ENCODE assay signal across 8 cellular contexts in genomic region chr9:101486693-101487442, GRCh38. TPM values are rescaled to one million over a fixed set of nuclear protein-coding genes. Genes with fewer than 3 reads are reported as not detected.
A peak's percentile ranks its signal among the peaks of the same experiment; 100 is the strongest.
DNase-seq lines count a peak whose midpoint lies in the region; ATAC-seq, FAIRE-seq and TF ChIP-seq lines count a peak whose summit lies in the region.

No MANE protein-coding gene starts in this region.

- H3K36me3 ChIP-seq in adrenal gland (replicated peaks in 1 of 2) (no peaks in the 10 kb centered on the region), heart left ventricle (no peaks in the 10 kb centered on the region), ovary (no peaks in the 10 kb centered on the region)

- H3K27ac ChIP-seq in adrenal gland (peak overlapping the region; percentile 4 to 91 (median 87)), heart left ventricle (peak overlapping the region; percentile 76 to 97 (median 90)), ovary (peak overlapping the region; percentile 94 to 97)

- intact Hi-C loops in adrenal gland (cut with DNase I) (no loop called here), heart left ventricle (cut with DNase I) (loop anchor here in 1 of 10 donors (5.0 kb wide), 1 partner anchor 40 kb away; no protein-coding TSS in a partner anchor), ovary (cut with DNase I) (no loop called here)

- H3K4me3 ChIP-seq in adrenal gland (peak overlapping the region; percentile 49 to 74 (median 60)), heart left ventricle (peak overlapping the region; percentile 53 to 84 (median 72)), ovary (peak overlapping the region; percentile 72)

- no peaks in the 10 kb centered on the region for H3K27me3 ChIP-seq in adrenal gland
- H3K27me3 ChIP-seq in heart left ventricle: peaks cover 0 to 26% (median 0%) of the 10 kb centered on the region in 9 donors
- no peaks in the 10 kb centered on the region for H3K27me3 ChIP-seq in ovary

- TF ChIP-seq EP300 in ovary (IDR thresholded peaks at IDR 0.05): no peak

- 0 to 1% (median 1%) methylated on average over 8 to 53 of the region's 53 CpGs for WGBS in adrenal gland, 4 donors
- WGBS in heart left ventricle, 4 donors: 0 to 1% (median 1%) methylated on average over 27 to 53 of the region's 53 CpGs
- 0 to 1% (median 1%) methylated on average over 53 of the region's 53 CpGs for WGBS in ovary, 3 donors

- FAIRE-seq in GM12892 (lab: Jason Lieb, UNC): no peak

- TF ChIP-seq POLR2A in adrenal gland (IDR thresholded peaks at IDR 0.05) (peak in 1 of 2 donors; percentile 59), heart left ventricle (IDR thresholded peaks at IDR 0.05) (no peak), ovary (IDR thresholded peaks at IDR 0.05) (peak; percentile 79), GM12892 (IDR thresholded peaks at IDR 0.05; ENCODE audit: low read depth, low read length) (no peak)

- DNase-seq in G401 (ENCODE audit: low spot score) (peak; percentile 92), NCI-H2107 (lab: John Stamatoyannopoulos, UW) (peak; percentile 69), adrenal gland (peak; percentile 55 to 76 (median 63)), heart left ventricle (peak; percentile 45 to 71 (median 56)), ovary (peak; percentile 83 to 86 (median 84)), NCI-H187 (lab: John Stamatoyannopoulos, UW) (no peak), GM12892 (ENCODE audit: insufficient read length) (no peak), GDM1 (lab: John Stamatoyannopoulos, UW) (no peak)

- H3K9me3 ChIP-seq in adrenal gland (replicated peaks in 1 of 3) (peaks cover 0 to 3% (median 0%) of the 10 kb centered on the region in 3 donors), heart left ventricle (peaks cover 0 to 2% (median 0%) of the 10 kb centered on the region in 12 donors), ovary (no peaks in the 10 kb centered on the region)

- H3K4me1 ChIP-seq in adrenal gland (replicated peaks in 1 of 2): peaks cover 7 to 26% of the 10 kb centered on the region in 2 donors
- H3K4me1 ChIP-seq in heart left ventricle: peaks cover 0 to 40% (median 8%) of the 10 kb centered on the region in 12 donors
- H3K4me1 ChIP-seq in ovary (ENCODE audit: insufficient read depth): no peaks in the 10 kb centered on the region

- ATAC-seq in heart left ventricle: peak; percentile 54 to 87 (median 86)

- TF ChIP-seq CTCF in adrenal gland (IDR thresholded peaks at IDR 0.05): no peak
- peak in 6 of 12 donors; percentile 22 to 39 (median 28) for TF ChIP-seq CTCF in heart left ventricle (IDR thresholded peaks at IDR 0.05)
- peak; percentile 14 to 43 (median 34) for TF ChIP-seq CTCF in ovary (IDR thresholded peaks at IDR 0.05)

- in situ Hi-C loops in G401 (cut with HindIII; ENCODE audit: low sequenced_read_pairs): no loop called here

RNA-seq across cellular contexts. Expression of gene RNF20, which starts 46.8 kb away (rescaled TPM):
- 13.5 and 21.4 TPM in 2 replicates for total RNA-seq in G401 (2014; rRNA removed; shearing (Covaris generic))
- 10 to 100 TPM; 19.8 to 46.8 (median 27.8) TPM for total RNA-seq in adrenal gland
- 10 to 100 TPM; 13.5 to 43.3 (median 17.7) TPM for polyA plus RNA-seq in adrenal gland
- 10 to 100 TPM; 23.0 to 63.7 (median 50.6) TPM for total RNA-seq in heart left ventricle
- polyA plus RNA-seq in heart left ventricle: 10 to 100 TPM; 14.1 to 22.6 TPM
- total RNA-seq in ovary: 10 to 100 TPM; 12.8 to 39.1 (median 33.6) TPM
- polyA plus RNA-seq in ovary: 10 to 100 TPM; 16.3 to 45.8 TPM
- 22.8 TPM for polyA plus RNA-seq in GM12892 (2012; ENCODE audit: missing spikeins)

RNA-seq across cellular contexts. Expression of gene ALDOB, which starts 51.3 kb away (rescaled TPM):
- total RNA-seq in G401 (2014; rRNA removed; shearing (Covaris generic)): not detected in 2 replicates
- total RNA-seq in adrenal gland (1 to 10 TPM in 6 of 8 donors, under 1 TPM in 2; 0.74 to 4.8 (median 2.0) TPM), heart left ventricle (1 to 10 TPM in 1 of 9 donors, under 1 TPM in 5, not detected in 3; 0.36 to 1.8 (median 0.52) TPM), ovary (10 to 100 TPM in 1 of 7 donors, 1 to 10 TPM in 2, under 1 TPM in 2, not detected in 2; 0.37 to 14.7 (median 1.0) TPM)
- polyA plus RNA-seq in adrenal gland (1 to 10 TPM; 2.1 to 6.3 (median 4.5) TPM), heart left ventricle (under 1 TPM; 0.15 to 0.42 TPM), ovary (under 1 TPM; 0.18 to 0.27 TPM)
- not detected for polyA plus RNA-seq in GM12892 (2012; ENCODE audit: missing spikeins)

Comparison
In these comparisons a context has a peak if more than half of its experiments do, and no peak if none do; other contexts are left out.
1. DNase-seq: peak in G401 (single experiment), NCI-H2107 (single experiment), adrenal gland (7 of 7), heart left ventricle (5 of 5) and ovary (5 of 5); none in NCI-H187 (0 of 2), GM12892 (single experiment) and GDM1 (single experiment).
2. CTCF ChIP-seq: peak in ovary (3 of 3); none in adrenal gland (0 of 6).
3. Peak in every context shown above with its lines, with median percentiles within 50 percentile points of each other: H3K27ac ChIP-seq and H3K4me3 ChIP-seq.